Comparison of ENCODE assay signal across 8 cellular contexts in genomic region chr19:6772028-6772865, GRCh38. TPM values are rescaled to one million over a fixed set of nuclear protein-coding genes. Genes with fewer than 3 reads are reported as not detected.
DNase-seq lines count a peak whose midpoint lies in the region; ATAC-seq and TF ChIP-seq lines count a peak whose summit lies in the region.

Gene VAV1, plus strand, starts transcription at chr19:6772708. Its CDS starts 100 bp downstream, at chr19:6772808.

- peak within 1 kb of the TSS; percentile 98 for H3K4me3 ChIP-seq in CD8-positive, alpha-beta memory T cell (ENCODE audit: low read length)
- H3K4me3 ChIP-seq in PC-9 = no peak within 1 kb of the TSS

- H3F3A ChIP-seq in PC-9 (ENCODE audit: insufficient read depth, low read depth) = peaks cover 12% of the 10 kb centered on the region; the same call in 1 of the 2 replicates

- H3K36me3 ChIP-seq in CD8-positive, alpha-beta memory T cell (ENCODE audit: insufficient read depth, low read length) = peaks cover 5% of the 10 kb centered on the region
- no peaks in the 10 kb centered on the region for H3K36me3 ChIP-seq in PC-9 (ENCODE audit: low read depth)

- BruUV-seq in PC-9 (replicated peaks; lab: Mats Ljungman, UMichigan) = no TSS peak

- DNase-seq in CD8-positive, alpha-beta memory T cell = peak; percentile 74 to 88 (median 75)
- peak; percentile 47 for DNase-seq in activated naive CD8-positive, alpha-beta T cell treated with anti-CD3 and anti-CD28 coated beads, Interleukin-2, amount 50 U/mL, for 16 hours (ENCODE audit: low read depth, low spot score)
- DNase-seq in mucosa of gallbladder (ENCODE audit: low spot score) = peak; percentile 60
- no peak for DNase-seq in DMS 273 treated with DMSO at 0.1 percent for 48 hours (lab: John Stamatoyannopoulos, UW)
- DNase-seq in PC-9 = no peak

- H3K9me3 Mint-ChIP-seq in CD8-positive, alpha-beta memory T cell = no peaks in the 10 kb centered on the region
- H3K9me3 Mint-ChIP-seq in stimulated activated memory B cell treated with anti-CD40 and anti-IgM and Interleukin-4, amounts not matched to agents 10 μg/mL and 1 μg/mL and 100 μg/mL, for 72 hours = peaks cover 16% of the 10 kb centered on the region

- H3K27ac Mint-ChIP-seq in CD8-positive, alpha-beta memory T cell = peak within 1 kb of the TSS; percentile 89 to 99 (median 98)
- H3K27ac Mint-ChIP-seq in stimulated activated memory B cell treated with anti-CD40 and anti-IgM and Interleukin-4, amounts not matched to agents 10 μg/mL and 1 μg/mL and 100 μg/mL, for 72 hours = peak within 1 kb of the TSS; percentile 85

- H3K4me3 Mint-ChIP-seq in CD8-positive, alpha-beta memory T cell = peak within 1 kb of the TSS; percentile 85 to 97 (median 92)
- H3K4me3 Mint-ChIP-seq in stimulated activated memory B cell treated with anti-CD40 and anti-IgM and Interleukin-4, amounts not matched to agents 10 μg/mL and 1 μg/mL and 100 μg/mL, for 72 hours = peak within 1 kb of the TSS; percentile 91

- no peaks in the 10 kb centered on the region for H3K9me2 ChIP-seq in PC-9 (ENCODE audit: insufficient read depth)

- no peaks in the 10 kb centered on the region for H3K9me3 ChIP-seq in CD8-positive, alpha-beta memory T cell (ENCODE audit: low read length)
- H3K9me3 ChIP-seq in PC-9 (ENCODE audit: insufficient read depth, low read depth) = no peaks in the 10 kb centered on the region

- H3K79me2 ChIP-seq in PC-9 (ENCODE audit: low read depth) = no peaks in the 10 kb centered on the region

- ATAC-seq in HG02759 (IDR thresholded peaks at IDR 0.05; ENCODE audit: unreplicated experiment) = peak; percentile 44
- peak; percentile 82 for ATAC-seq in stimulated activated memory B cell treated with anti-CD40 and anti-IgM and Interleukin-4, amounts not matched to agents 10 μg/mL and 1 μg/mL and 100 μg/mL, for 72 hours

- no peaks in the 10 kb centered on the region for H3K27me3 Mint-ChIP-seq in CD8-positive, alpha-beta memory T cell
- no peaks in the 10 kb centered on the region for H3K27me3 Mint-ChIP-seq in stimulated activated memory B cell treated with anti-CD40 and anti-IgM and Interleukin-4, amounts not matched to agents 10 μg/mL and 1 μg/mL and 100 μg/mL, for 72 hours

- H3K27ac ChIP-seq in CD8-positive, alpha-beta memory T cell (ENCODE audit: low read depth, low read length) = peak within 1 kb of the TSS; percentile 93
- no peak within 1 kb of the TSS for H3K27ac ChIP-seq in PC-9

- H3K4me2 ChIP-seq in PC-9 = no peak within 1 kb of the TSS

- peaks cover 5 to 30% (median 13%) of the 10 kb centered on the region in 3 donors for H3K36me3 Mint-ChIP-seq in CD8-positive, alpha-beta memory T cell
- H3K36me3 Mint-ChIP-seq in stimulated activated memory B cell treated with anti-CD40 and anti-IgM and Interleukin-4, amounts not matched to agents 10 μg/mL and 1 μg/mL and 100 μg/mL, for 72 hours = peaks cover 23% of the 10 kb centered on the region

- peaks cover 45 to 56% (median 55%) of the 10 kb centered on the region in 3 donors for H3K4me1 Mint-ChIP-seq in CD8-positive, alpha-beta memory T cell
- H3K4me1 Mint-ChIP-seq in stimulated activated memory B cell treated with anti-CD40 and anti-IgM and Interleukin-4, amounts not matched to agents 10 μg/mL and 1 μg/mL and 100 μg/mL, for 72 hours = peaks cover 61% of the 10 kb centered on the region

- no peaks in the 10 kb centered on the region for H3K27me3 ChIP-seq in CD8-positive, alpha-beta memory T cell (ENCODE audit: insufficient read depth, low read length, poor library complexity, severe bottlenecking)
- no peaks in the 10 kb centered on the region for H3K27me3 ChIP-seq in PC-9 (ENCODE audit: insufficient read depth, low read depth)

- POLR2A ChIA-PET in CD8-positive, alpha-beta memory T cell (lab: Charles Lee) = interaction anchor here (0.8 to 3.4 kb wide), 5 partner anchors 19 to 400 kb away, joined by 4 to 32 read pairs (median 5); partner anchors contain the start of gene ALKBH7
- POLR2A ChIA-PET in PC-9 (lab: Charles Lee; ENCODE audit: unreplicated experiment) = no interaction called here

- TF ChIP-seq CTCF in PC-9 (conservative IDR thresholded peaks at IDR 0.05) = no peak

- H2AFZ ChIP-seq in PC-9 = no peak within 1 kb of the TSS

- CTCF ChIA-PET in CD8-positive, alpha-beta memory T cell (lab: Charles Lee) = interaction anchor here (1.2 to 5.1 kb wide), 8 partner anchors 28 to 1148 kb away, joined by 3 to 22 read pairs (median 6); partner anchors contain the start of genes GPR108, SNAPC2 and TRIP10
- CTCF ChIA-PET in PC-9 (lab: Charles Lee) = interaction anchor here (0.7 kb wide), 1 partner anchor 28 kb away, joined by 3 read pairs; no protein-coding TSS in a partner anchor

- H4K20me1 ChIP-seq in PC-9 (ENCODE audit: insufficient read depth) = no peaks in the 10 kb centered on the region

- H3K4me1 ChIP-seq in CD8-positive, alpha-beta memory T cell (ENCODE audit: insufficient read depth, low read length) = peaks cover 38% of the 10 kb centered on the region
- no peaks in the 10 kb centered on the region for H3K4me1 ChIP-seq in PC-9 (replicated peaks; ENCODE audit: insufficient read depth)

- intact Hi-C loops in T-helper 2 cell treated with Interferon-gamma antibody and Interleukin-4, amounts not matched to agents 100 ng/mL and 5 ng/mL, for 36 hours (cut with micrococcal nuclease) = loop anchor here (1.0 kb wide), 4 partner anchors 19 to 90 kb away; no protein-coding TSS in a partner anchor
- intact Hi-C loops in PC-9 (cut with micrococcal nuclease; ENCODE audit: unreplicated experiment) = no loop called here

RNA-seq across cellular contexts. Expression of gene VAV1, which starts in this region (rescaled TPM):
- total RNA-seq in CD8-positive, alpha-beta memory T cell = 10 to 100 TPM; 51.9 to 52.9 TPM
- 28.4 TPM for polyA plus RNA-seq in CD8-positive, alpha-beta memory T cell
- 108 and 114 TPM in 2 replicates for total RNA-seq in T-helper 2 cell treated with Interferon-gamma antibody and Interleukin-4, amounts not matched to agents 100 ng/mL and 5 ng/mL, for 36 hours
- total RNA-seq in mucosa of gallbladder = 12.7 TPM
- total RNA-seq in PC-9 (2021) = 7.5 and 8.2 TPM in 2 replicates

Comparison
In these comparisons a context has a peak if more than half of its experiments do, and no peak if none do; other contexts are left out.
1. DNase-seq: peak in CD8-positive, alpha-beta memory T cell (5 of 5), activated naive CD8-positive, alpha-beta T cell treated with anti-CD3 and anti-CD28 coated beads, Interleukin-2, amount 50 U/mL, for 16 hours (single experiment) and mucosa of gallbladder (single experiment); none in DMS 273 treated with DMSO at 0.1 percent for 48 hours (single experiment) and PC-9 (0 of 2).